11 cellular contexts compared by ENCODE assay signal in the genomic region with DNA sequence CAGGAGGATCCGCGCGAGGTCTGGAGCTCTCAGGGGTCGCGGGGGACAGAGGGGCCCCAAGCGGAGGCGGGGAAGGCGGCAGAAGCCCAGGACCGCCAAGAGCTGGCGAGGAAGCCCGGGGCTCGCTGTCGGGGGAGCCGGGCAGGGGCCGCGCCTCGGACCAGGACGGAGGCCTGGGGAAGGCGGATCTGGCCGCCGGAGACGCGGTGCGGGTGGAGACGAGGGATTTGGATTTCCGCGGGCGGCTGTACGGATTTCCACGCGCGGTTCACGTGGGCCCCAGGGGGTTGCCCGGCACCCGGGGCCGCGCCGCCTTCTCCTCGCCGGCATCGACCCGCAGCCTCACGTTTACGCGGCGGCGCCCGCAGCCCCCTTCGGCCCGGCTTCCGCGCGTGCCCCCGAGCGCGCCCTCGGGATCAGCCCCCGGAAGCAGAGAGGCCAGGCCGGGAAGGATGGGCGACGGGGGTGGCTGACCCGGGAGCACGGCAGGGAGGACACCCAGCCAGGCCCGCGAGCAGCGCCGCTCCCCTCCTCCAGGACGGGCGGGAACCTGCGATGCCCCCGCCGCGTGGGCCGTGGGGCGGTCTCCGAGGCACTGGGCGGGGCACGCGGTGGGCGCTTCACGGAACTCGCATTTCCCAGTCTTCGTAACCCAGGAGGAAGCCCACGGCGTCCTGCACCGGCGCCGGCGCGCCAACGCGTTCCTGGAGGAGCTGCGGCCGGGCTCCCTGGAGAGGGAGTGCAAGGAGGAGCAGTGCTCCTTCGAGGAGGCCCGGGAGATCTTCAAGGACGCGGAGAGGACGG. TPM values are rescaled to one million over a fixed set of nuclear protein-coding genes. Genes with fewer than 3 reads are reported as not detected.
DNase-seq lines count a peak whose midpoint lies in the region; ATAC-seq and TF ChIP-seq lines count a peak whose summit lies in the region.
"Had no signal": no experiment of that assay in that cellular context is flagged by ENCODE, and none has a peak within 500 bp of the region (broad histone marks: within the 10 kb centered on the region; RNA-seq: fewer than 3 reads in every experiment).

No MANE protein-coding gene starts in this region.

- WGBS in mesendoderm (ENCODE audit: extremely low coverage, insufficient coverage, low lambda C conversion rate): no CpG with 5 or more reads among the region's 99 CpGs

- no peak overlapping the region for H4K8ac ChIP-seq in mesendoderm (ENCODE audit: low read depth, low read length)

- no peak overlapping the region for H3K4ac ChIP-seq in mesendoderm (ENCODE audit: low read depth, low read length)

- H3K4me2 ChIP-seq in mesendoderm (ENCODE audit: low read length): peak overlapping the region; percentile 1
- H3K4me2 ChIP-seq: A549 had no signal

- no peak overlapping the region for H3K27ac ChIP-seq in mesendoderm (ENCODE audit: low read depth, low read length)
- H3K27ac ChIP-seq: A549 had no signal

- DNase-seq in NCI-H1417 (lab: John Stamatoyannopoulos, UW) (peak in 2 of 3 experiments; percentile 65 to 78), NCI-H1417 treated with DMSO at 0.1 percent for 48 hours (lab: John Stamatoyannopoulos, UW) (no peak), choroid plexus epithelial cell (ENCODE audit: low read depth) (peak; percentile 26), mesendoderm (no peak), kidney glomerular epithelial cell (lab: John Stamatoyannopoulos, UW) (no peak)
- DNase-seq in stimulated activated naive CD8-positive, alpha-beta T cell treated with anti-CD3 and anti-CD28 coated beads, Interleukin-15, amount 100 ng/mL, for 72 hours: no peak
- DNase-seq: NCI-H510A, occipital lobe had no signal

- H3K4me1 ChIP-seq in mesendoderm (ENCODE audit: control insufficient read depth, low read depth, low read length): no peaks in the 10 kb centered on the region

- no peak overlapping the region for H3K27ac Mint-ChIP-seq in stimulated activated naive CD8-positive, alpha-beta T cell treated with anti-CD3 and anti-CD28 coated beads, Interleukin-15, amount 100 ng/mL, for 72 hours

- H3K23ac ChIP-seq in mesendoderm (ENCODE audit: low read length): no peak overlapping the region

- peaks cover 4% of the 10 kb centered on the region for H3K4me1 Mint-ChIP-seq in stimulated activated naive CD8-positive, alpha-beta T cell treated with anti-CD3 and anti-CD28 coated beads, Interleukin-15, amount 100 ng/mL, for 72 hours

- H3K4me3 ChIP-seq in choroid plexus epithelial cell (ENCODE audit: low read depth, low read length) (peak overlapping the region; percentile 24), mesendoderm (ENCODE audit: low read length) (no peak overlapping the region)
- H3K4me3 ChIP-seq: A549 had no signal

- H3K9me3 Mint-ChIP-seq in stimulated activated naive CD8-positive, alpha-beta T cell treated with anti-CD3 and anti-CD28 coated beads, Interleukin-15, amount 100 ng/mL, for 72 hours: no peaks in the 10 kb centered on the region

- ATAC-seq in stimulated activated naive CD8-positive, alpha-beta T cell treated with anti-CD3 and anti-CD28 coated beads, Interleukin-15, amount 100 ng/mL, for 72 hours: peak; percentile 20
- ATAC-seq in GM21390 (IDR thresholded peaks at IDR 0.05; ENCODE audit: unreplicated experiment) (no peak), HG02759 (IDR thresholded peaks at IDR 0.05; ENCODE audit: unreplicated experiment) (no peak)

- H3K18ac ChIP-seq in mesendoderm (ENCODE audit: low read length): no peak overlapping the region

- H3K27me3 ChIP-seq in mesendoderm (ENCODE audit: insufficient read depth, low read length, poor library complexity): peaks cover 6% of the 10 kb centered on the region

- H2BK120ac ChIP-seq in mesendoderm (ENCODE audit: low read depth, low read length): no peak overlapping the region

- no peak overlapping the region for H2BK5ac ChIP-seq in mesendoderm (ENCODE audit: low read length)

- no peak for TF ChIP-seq CTCF in choroid plexus epithelial cell (conservative IDR thresholded peaks at IDR 0.05; ENCODE audit: low read depth, low read length)

- peak overlapping the region; percentile 59 to 70 for H3K4me3 Mint-ChIP-seq in stimulated activated naive CD8-positive, alpha-beta T cell treated with anti-CD3 and anti-CD28 coated beads, Interleukin-15, amount 100 ng/mL, for 72 hours

- no peak overlapping the region for H2AK5ac ChIP-seq in mesendoderm (ENCODE audit: low read length)

- peak overlapping the region; percentile 76 for H3K56ac ChIP-seq in mesendoderm (ENCODE audit: low read length)

- peaks cover 15% of the 10 kb centered on the region for H3K27me3 Mint-ChIP-seq in stimulated activated naive CD8-positive, alpha-beta T cell treated with anti-CD3 and anti-CD28 coated beads, Interleukin-15, amount 100 ng/mL, for 72 hours

- no peak overlapping the region for H2BK15ac ChIP-seq in mesendoderm (replicated peaks; ENCODE audit: low read depth)

- H4K5ac ChIP-seq in mesendoderm (ENCODE audit: low read length): no peak overlapping the region

- no peaks in the 10 kb centered on the region for H3K36me3 ChIP-seq in mesendoderm (ENCODE audit: control insufficient read depth, insufficient read depth, low read length)

- H3K79me2 ChIP-seq in mesendoderm (ENCODE audit: control insufficient read depth, insufficient read depth, low read length): no peaks in the 10 kb centered on the region

- H3K9ac ChIP-seq in mesendoderm (ENCODE audit: low read length): peak overlapping the region; percentile 24

- H3K79me1 ChIP-seq in mesendoderm (ENCODE audit: low read length): no peaks in the 10 kb centered on the region

RNA-seq across cellular contexts. Expression of a gene that starts 4.7 kb away (rescaled TPM):
- 0.20 TPM for polyA plus RNA-seq in mesendoderm (2013, experiment 1 of 2)
- polyA plus RNA-seq in mesendoderm (2013, experiment 2 of 2): 0.18 TPM

RNA-seq across cellular contexts. Expression of a gene that starts 12.3 kb away (rescaled TPM):
- 0.62 TPM for polyA plus RNA-seq in mesendoderm (2013, experiment 1 of 2)
- polyA plus RNA-seq in mesendoderm (2013, experiment 2 of 2): 0.45 TPM

RNA-seq across cellular contexts. Expression of a gene that starts 48.2 kb away (rescaled TPM):
- not detected for polyA plus RNA-seq in mesendoderm (2013, experiment 1 of 2)
- not detected for polyA plus RNA-seq in mesendoderm (2013, experiment 2 of 2)
- polyA plus RNA-seq: A549 had no signal

Comparison
In these comparisons a context has a peak if more than half of its experiments do, and no peak if none do; other contexts are left out.
1. DNase-seq: peak in NCI-H1417 (2 of 3) and choroid plexus epithelial cell (single experiment); none in NCI-H1417 treated with DMSO at 0.1 percent for 48 hours (single experiment), mesendoderm (single experiment), stimulated activated naive CD8-positive, alpha-beta T cell treated with anti-CD3 and anti-CD28 coated beads, Interleukin-15, amount 100 ng/mL, for 72 hours (0 of 2) and kidney glomerular epithelial cell (single experiment).